In genomic region chr20:57620274-57620990, GRCh38 we compare ENCODE assay signal across 1 cellular context.
TF ChIP-seq lines count a peak whose summit lies in the region.

Gene ZBP1, minus strand, starts transcription at chr20:57620426. Its CDS starts 131 bp downstream, at chr20:57620295.

TF ChIP-seq in GM12878, 131 proteins besides CTCF, POLR2A, EP300 and RAD21 (continued from another document and continues in another):
- no peak for TF ChIP-seq ZNF687 (IDR thresholded peaks at IDR 0.05)
- TF ChIP-seq CUX1 (IDR thresholded peaks at IDR 0.05; ENCODE audit: insufficient replicate concordance, low read depth, low read length), result no peak
- TF ChIP-seq, protein P1, sequence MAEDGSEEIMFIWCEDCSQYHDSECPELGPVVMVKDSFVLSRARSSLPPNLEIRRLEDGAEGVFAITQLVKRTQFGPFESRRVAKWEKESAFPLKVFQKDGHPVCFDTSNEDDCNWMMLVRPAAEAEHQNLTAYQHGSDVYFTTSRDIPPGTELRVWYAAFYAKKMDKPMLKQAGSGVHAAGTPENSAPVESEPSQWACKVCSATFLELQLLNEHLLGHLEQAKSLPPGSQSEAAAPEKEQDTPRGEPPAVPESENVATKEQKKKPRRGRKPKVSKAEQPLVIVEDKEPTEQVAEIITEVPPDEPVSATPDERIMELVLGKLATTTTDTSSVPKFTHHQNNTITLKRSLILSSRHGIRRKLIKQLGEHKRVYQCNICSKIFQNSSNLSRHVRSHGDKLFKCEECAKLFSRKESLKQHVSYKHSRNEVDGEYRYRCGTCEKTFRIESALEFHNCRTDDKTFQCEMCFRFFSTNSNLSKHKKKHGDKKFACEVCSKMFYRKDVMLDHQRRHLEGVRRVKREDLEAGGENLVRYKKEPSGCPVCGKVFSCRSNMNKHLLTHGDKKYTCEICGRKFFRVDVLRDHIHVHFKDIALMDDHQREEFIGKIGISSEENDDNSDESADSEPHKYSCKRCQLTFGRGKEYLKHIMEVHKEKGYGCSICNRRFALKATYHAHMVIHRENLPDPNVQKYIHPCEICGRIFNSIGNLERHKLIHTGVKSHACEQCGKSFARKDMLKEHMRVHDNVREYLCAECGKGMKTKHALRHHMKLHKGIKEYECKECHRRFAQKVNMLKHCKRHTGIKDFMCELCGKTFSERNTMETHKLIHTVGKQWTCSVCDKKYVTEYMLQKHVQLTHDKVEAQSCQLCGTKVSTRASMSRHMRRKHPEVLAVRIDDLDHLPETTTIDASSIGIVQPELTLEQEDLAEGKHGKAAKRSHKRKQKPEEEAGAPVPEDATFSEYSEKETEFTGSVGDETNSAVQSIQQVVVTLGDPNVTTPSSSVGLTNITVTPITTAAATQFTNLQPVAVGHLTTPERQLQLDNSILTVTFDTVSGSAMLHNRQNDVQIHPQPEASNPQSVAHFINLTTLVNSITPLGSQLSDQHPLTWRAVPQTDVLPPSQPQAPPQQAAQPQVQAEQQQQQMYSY (CRISPR knock-in tag; IDR thresholded peaks at IDR 0.05), result no peak
- no peak for TF ChIP-seq TARDBP (IDR thresholded peaks at IDR 0.05; ENCODE audit: borderline replicate concordance)
- peak; percentile 59 for TF ChIP-seq TBL1XR1 (IDR thresholded peaks at IDR 0.05; ENCODE audit: low read depth, low read length)
- TF ChIP-seq SMAD1 (IDR thresholded peaks at IDR 0.05; ENCODE audit: low read depth, partially characterized antibody), result no peak
- TF ChIP-seq PAX8 (IDR thresholded peaks at IDR 0.05), result no peak
- TF ChIP-seq GABPA (IDR thresholded peaks at IDR 0.05; ENCODE audit: low read depth), result peak; percentile 44; the same call in 1 of the 2 replicates
- no peak for TF ChIP-seq E2F8 (IDR thresholded peaks at IDR 0.05; ENCODE audit: low read depth, partially characterized antibody)
- TF ChIP-seq ZNF622 (IDR thresholded peaks at IDR 0.05), result no peak
- TF ChIP-seq YBX1 (IDR thresholded peaks at IDR 0.05), result no peak
- TF ChIP-seq RB1 (IDR thresholded peaks at IDR 0.05; ENCODE audit: borderline replicate concordance), result no peak
- peak in 1 of 2 experiments; percentile 42; a peak in 1 of 3 replicates for TF ChIP-seq EGR1 (IDR thresholded peaks at IDR 0.05; ENCODE audit: borderline replicate concordance in 1 of 2, low read depth in 2 of 2, low read length in 2 of 2)
- TF ChIP-seq PAX5 (IDR thresholded peaks at IDR 0.05; ENCODE audit: borderline replicate concordance, low read depth, low read length), result no peak
- no peak for TF ChIP-seq BCL11A (IDR thresholded peaks at IDR 0.05; ENCODE audit: low read depth, low read length)
- TF ChIP-seq KDM1A (IDR thresholded peaks at IDR 0.05; ENCODE audit: borderline replicate concordance), result no peak
- TF ChIP-seq HDGF (IDR thresholded peaks at IDR 0.05), result no peak
- TF ChIP-seq, protein P2, sequence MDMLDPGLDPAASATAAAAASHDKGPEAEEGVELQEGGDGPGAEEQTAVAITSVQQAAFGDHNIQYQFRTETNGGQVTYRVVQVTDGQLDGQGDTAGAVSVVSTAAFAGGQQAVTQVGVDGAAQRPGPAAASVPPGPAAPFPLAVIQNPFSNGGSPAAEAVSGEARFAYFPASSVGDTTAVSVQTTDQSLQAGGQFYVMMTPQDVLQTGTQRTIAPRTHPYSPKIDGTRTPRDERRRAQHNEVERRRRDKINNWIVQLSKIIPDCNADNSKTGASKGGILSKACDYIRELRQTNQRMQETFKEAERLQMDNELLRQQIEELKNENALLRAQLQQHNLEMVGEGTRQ (IDR thresholded peaks at IDR 0.05; ENCODE audit: borderline replicate concordance, low read depth, low read length), result no peak
- TF ChIP-seq FOS (IDR thresholded peaks at IDR 0.05; ENCODE audit: borderline replicate concordance, extremely low read depth, insufficient read length), result no peak
- no peak for TF ChIP-seq ZNF207 (IDR thresholded peaks at IDR 0.05; ENCODE audit: borderline replicate concordance)
- no peak for TF ChIP-seq SMARCA5 (IDR thresholded peaks at IDR 0.05)
- TF ChIP-seq, protein P3, sequence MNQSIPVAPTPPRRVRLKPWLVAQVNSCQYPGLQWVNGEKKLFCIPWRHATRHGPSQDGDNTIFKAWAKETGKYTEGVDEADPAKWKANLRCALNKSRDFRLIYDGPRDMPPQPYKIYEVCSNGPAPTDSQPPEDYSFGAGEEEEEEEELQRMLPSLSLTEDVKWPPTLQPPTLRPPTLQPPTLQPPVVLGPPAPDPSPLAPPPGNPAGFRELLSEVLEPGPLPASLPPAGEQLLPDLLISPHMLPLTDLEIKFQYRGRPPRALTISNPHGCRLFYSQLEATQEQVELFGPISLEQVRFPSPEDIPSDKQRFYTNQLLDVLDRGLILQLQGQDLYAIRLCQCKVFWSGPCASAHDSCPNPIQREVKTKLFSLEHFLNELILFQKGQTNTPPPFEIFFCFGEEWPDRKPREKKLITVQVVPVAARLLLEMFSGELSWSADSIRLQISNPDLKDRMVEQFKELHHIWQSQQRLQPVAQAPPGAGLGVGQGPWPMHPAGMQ (IDR thresholded peaks at IDR 0.05; ENCODE audit: borderline replicate concordance), result no peak
- TF ChIP-seq, protein P4, sequence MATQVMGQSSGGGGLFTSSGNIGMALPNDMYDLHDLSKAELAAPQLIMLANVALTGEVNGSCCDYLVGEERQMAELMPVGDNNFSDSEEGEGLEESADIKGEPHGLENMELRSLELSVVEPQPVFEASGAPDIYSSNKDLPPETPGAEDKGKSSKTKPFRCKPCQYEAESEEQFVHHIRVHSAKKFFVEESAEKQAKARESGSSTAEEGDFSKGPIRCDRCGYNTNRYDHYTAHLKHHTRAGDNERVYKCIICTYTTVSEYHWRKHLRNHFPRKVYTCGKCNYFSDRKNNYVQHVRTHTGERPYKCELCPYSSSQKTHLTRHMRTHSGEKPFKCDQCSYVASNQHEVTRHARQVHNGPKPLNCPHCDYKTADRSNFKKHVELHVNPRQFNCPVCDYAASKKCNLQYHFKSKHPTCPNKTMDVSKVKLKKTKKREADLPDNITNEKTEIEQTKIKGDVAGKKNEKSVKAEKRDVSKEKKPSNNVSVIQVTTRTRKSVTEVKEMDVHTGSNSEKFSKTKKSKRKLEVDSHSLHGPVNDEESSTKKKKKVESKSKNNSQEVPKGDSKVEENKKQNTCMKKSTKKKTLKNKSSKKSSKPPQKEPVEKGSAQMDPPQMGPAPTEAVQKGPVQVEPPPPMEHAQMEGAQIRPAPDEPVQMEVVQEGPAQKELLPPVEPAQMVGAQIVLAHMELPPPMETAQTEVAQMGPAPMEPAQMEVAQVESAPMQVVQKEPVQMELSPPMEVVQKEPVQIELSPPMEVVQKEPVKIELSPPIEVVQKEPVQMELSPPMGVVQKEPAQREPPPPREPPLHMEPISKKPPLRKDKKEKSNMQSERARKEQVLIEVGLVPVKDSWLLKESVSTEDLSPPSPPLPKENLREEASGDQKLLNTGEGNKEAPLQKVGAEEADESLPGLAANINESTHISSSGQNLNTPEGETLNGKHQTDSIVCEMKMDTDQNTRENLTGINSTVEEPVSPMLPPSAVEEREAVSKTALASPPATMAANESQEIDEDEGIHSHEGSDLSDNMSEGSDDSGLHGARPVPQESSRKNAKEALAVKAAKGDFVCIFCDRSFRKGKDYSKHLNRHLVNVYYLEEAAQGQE (IDR thresholded peaks at IDR 0.05; ENCODE audit: low read depth, low read length), result no peak
- no peak for TF ChIP-seq BMI1 (IDR thresholded peaks at IDR 0.05; ENCODE audit: borderline replicate concordance)
- TF ChIP-seq CHD4 (IDR thresholded peaks at IDR 0.05), result no peak
- peak; percentile 42 to 43; a peak in 2 of 4 replicates for TF ChIP-seq BHLHE40 (IDR thresholded peaks at IDR 0.05; ENCODE audit: borderline replicate concordance in 1 of 2, low read depth in 2 of 2, low read length in 1 of 2)
- no peak; the same call in 1 of the 2 replicates for TF ChIP-seq RAD51 (IDR thresholded peaks at IDR 0.05)
- TF ChIP-seq BCL3 (IDR thresholded peaks at IDR 0.05; ENCODE audit: borderline replicate concordance, insufficient read depth, low read depth, low read length, poor library complexity, severe bottlenecking), result peak; percentile 26
- no peak for TF ChIP-seq CBX3 (IDR thresholded peaks at IDR 0.05; ENCODE audit: borderline replicate concordance, low read depth)
- TF ChIP-seq STAT1 (conservative IDR thresholded peaks at IDR 0.05), result no peak
- no peak for TF ChIP-seq NFXL1 (IDR thresholded peaks at IDR 0.05; ENCODE audit: borderline replicate concordance)
- 0 out of 2 replicates have a peak, but pooled peaks have one; percentile 20 for TF ChIP-seq CREB1 (IDR thresholded peaks at IDR 0.05; ENCODE audit: low read depth)
- 0 out of 2 replicates have a peak, but pooled peaks have one; percentile 35 for TF ChIP-seq TAF1 (IDR thresholded peaks at IDR 0.05; ENCODE audit: borderline replicate concordance, low read depth, low read length)
- no peak for TF ChIP-seq CHD2 (IDR thresholded peaks at IDR 0.05; ENCODE audit: borderline replicate concordance, low read depth, low read length)
- peak; percentile 28 to 56; a peak in 3 of 4 replicates for TF ChIP-seq IKZF2 (IDR thresholded peaks at IDR 0.05)
